In genomic region chr14:105018414-105018813, GRCh38 we compare ENCODE assay signal across 16 cellular contexts. TPM values are rescaled to one million over a fixed set of nuclear protein-coding genes. Genes with fewer than 3 reads are reported as not detected.
DNase-seq lines count a peak whose midpoint lies in the region; ATAC-seq and TF ChIP-seq lines count a peak whose summit lies in the region.
"Had no signal": no experiment of that assay in that cellular context is flagged by ENCODE, and none has a peak within 500 bp of the region (broad histone marks: within the 10 kb centered on the region; RNA-seq: fewer than 3 reads in every experiment).

No MANE protein-coding gene starts in this region.

- H3K4me1 Mint-ChIP-seq in activated CD4-positive, alpha-beta T cell treated with anti-CD3 and anti-CD28 coated beads for 36 hours: peaks cover 73% of the 10 kb centered on the region
- H3K4me1 Mint-ChIP-seq in HFFc6 (ENCODE audit: low read depth): peaks cover 79% of the 10 kb centered on the region
- H3K4me1 Mint-ChIP-seq in activated naive CD8-positive, alpha-beta T cell (ENCODE audit: low read depth): peaks cover 68% of the 10 kb centered on the region
- H3K4me1 Mint-ChIP-seq in neural progenitor cell: peaks cover 68% of the 10 kb centered on the region

- H3K4me2 ChIP-seq in neural progenitor cell: peak overlapping the region; percentile 100

- peaks cover 42% of the 10 kb centered on the region for H3F3A ChIP-seq in neural progenitor cell (ENCODE audit: low read depth)

- H3K27ac ChIP-seq in neural progenitor cell (no peak overlapping the region), left lung (no peak overlapping the region)

- no peak overlapping the region for H3K9ac ChIP-seq in neural progenitor cell

- peaks cover 44% of the 10 kb centered on the region for H3K36me3 Mint-ChIP-seq in activated CD4-positive, alpha-beta T cell treated with anti-CD3 and anti-CD28 coated beads for 36 hours (ENCODE audit: low read depth)
- peaks cover 31% of the 10 kb centered on the region for H3K36me3 Mint-ChIP-seq in HFFc6 (ENCODE audit: low read depth)
- peaks cover 11% of the 10 kb centered on the region for H3K36me3 Mint-ChIP-seq in activated naive CD8-positive, alpha-beta T cell
- H3K36me3 Mint-ChIP-seq in neural progenitor cell: peaks cover 19% of the 10 kb centered on the region

- peak overlapping the region; percentile 99 for H3K4me3 ChIP-seq in neural progenitor cell
- no peak overlapping the region for H3K4me3 ChIP-seq in left lung

- POLR2A ChIA-PET in activated CD4-positive, alpha-beta T cell treated with anti-CD3 and anti-CD28 coated beads for 36 hours (lab: Charles Lee): interaction anchor here (0.7 to 3.9 kb wide), 9 partner anchors 12 to 1411 kb away, joined by 3 to 21 read pairs (median 4); partner anchors contain the start of genes CLBA1 and GPR132

- peaks cover 71% of the 10 kb centered on the region for H4K20me1 ChIP-seq in neural progenitor cell (ENCODE audit: low read depth)

- H3K27me3 ChIP-seq in neural progenitor cell (no peaks in the 10 kb centered on the region), left lung (no peaks in the 10 kb centered on the region)
- H3K27me3 ChIP-seq: foreskin keratinocyte had no signal

- H3K36me3 ChIP-seq in neural progenitor cell: no peaks in the 10 kb centered on the region
- H3K36me3 ChIP-seq in left lung: no peaks in the 10 kb centered on the region

- peaks cover 89% of the 10 kb centered on the region for H3K79me2 ChIP-seq in neural progenitor cell (ENCODE audit: low read depth)

- no peak for DNase-seq in activated CD4-positive, alpha-beta T cell treated with anti-CD3 and anti-CD28 coated beads for 36 hours
- DNase-seq in activated CD4-positive, alpha-beta T cell treated with anti-CD3 and anti-CD28 coated beads for 48 hours: no peak
- DNase-seq in HFFc6 (no peak), neural progenitor cell (ENCODE audit: low spot score) (no peak), cerebellar nuclear complex (lab: John Stamatoyannopoulos, UW) (no peak), left lung (no peak)
- no peak for DNase-seq in stimulated activated naive CD4-positive, alpha-beta T cell treated with Interleukin-2 at 50 U/mL for 16 hours (lab: John Stamatoyannopoulos, UW)
- DNase-seq: ACHN; activated gamma-delta T cell; EL; KBM-7; left colon; occipital lobe; stimulated activated CD4-positive, alpha-beta T cell treated with anti-CD3 and anti-CD28 coated beads, Interleukin-15, amount 100 ng/mL, for 24 hours had no signal

- no peak overlapping the region for H2AFZ ChIP-seq in neural progenitor cell (replicated peaks)

- peak overlapping the region; percentile 91 for H3K4me3 Mint-ChIP-seq in activated CD4-positive, alpha-beta T cell treated with anti-CD3 and anti-CD28 coated beads for 36 hours
- peak overlapping the region; percentile 96 for H3K4me3 Mint-ChIP-seq in HFFc6
- peak overlapping the region; percentile 14 for H3K4me3 Mint-ChIP-seq in activated naive CD8-positive, alpha-beta T cell
- H3K4me3 Mint-ChIP-seq in neural progenitor cell: peak overlapping the region; percentile 97

- TF ChIP-seq CTCF in HFFc6 (IDR thresholded peaks at IDR 0.05) (no peak), neural progenitor cell (IDR thresholded peaks at IDR 0.05) (no peak), left lung (IDR thresholded peaks at IDR 0.05) (no peak)

- no peak for ATAC-seq in activated CD4-positive, alpha-beta T cell treated with anti-CD3 and anti-CD28 coated beads for 36 hours
- no peak for ATAC-seq in left lung
- ATAC-seq: foreskin keratinocyte, left colon had no signal

- intact Hi-C loops in activated CD4-positive, alpha-beta T cell treated with anti-CD3 and anti-CD28 coated beads for 36 hours (cut with DNase I, micrococcal nuclease): no loop called here
- intact Hi-C loops in left lung (cut with DNase I): no loop called here

- H3K9me3 ChIP-seq in neural progenitor cell (ENCODE audit: low read depth) (no peaks in the 10 kb centered on the region), left lung (no peaks in the 10 kb centered on the region)

- no peaks in the 10 kb centered on the region for H3K27me3 Mint-ChIP-seq in activated CD4-positive, alpha-beta T cell treated with anti-CD3 and anti-CD28 coated beads for 36 hours
- H3K27me3 Mint-ChIP-seq in HFFc6 (ENCODE audit: insufficient read depth) (peaks cover 2% of the 10 kb centered on the region), neural progenitor cell (ENCODE audit: insufficient read depth, low read depth) (peaks cover 9% of the 10 kb centered on the region)
- H3K27me3 Mint-ChIP-seq in activated naive CD8-positive, alpha-beta T cell: no peaks in the 10 kb centered on the region

- H3K4me1 ChIP-seq in neural progenitor cell (peaks cover 42% of the 10 kb centered on the region), left lung (peaks cover 13 to 46% of the 10 kb centered on the region in 2 donors)

- H3K9me3 Mint-ChIP-seq in activated CD4-positive, alpha-beta T cell treated with anti-CD3 and anti-CD28 coated beads for 36 hours (ENCODE audit: low read depth): no peaks in the 10 kb centered on the region
- H3K9me3 Mint-ChIP-seq in HFFc6: no peaks in the 10 kb centered on the region
- no peaks in the 10 kb centered on the region for H3K9me3 Mint-ChIP-seq in activated naive CD8-positive, alpha-beta T cell (ENCODE audit: low read depth)
- no peaks in the 10 kb centered on the region for H3K9me3 Mint-ChIP-seq in neural progenitor cell

- peak overlapping the region; percentile 19 for H3K27ac Mint-ChIP-seq in activated CD4-positive, alpha-beta T cell treated with anti-CD3 and anti-CD28 coated beads for 36 hours
- H3K27ac Mint-ChIP-seq in HFFc6 (no peak overlapping the region), neural progenitor cell (no peak overlapping the region)
- no peak overlapping the region for H3K27ac Mint-ChIP-seq in activated naive CD8-positive, alpha-beta T cell

- CTCF ChIA-PET in activated CD4-positive, alpha-beta T cell treated with anti-CD3 and anti-CD28 coated beads for 36 hours (lab: Charles Lee): interaction anchor here (1.6 to 5.8 kb wide), 2 partner anchors 10 to 27 kb away, joined by 6 to 32 read pairs; no protein-coding TSS in a partner anchor

RNA-seq across cellular contexts. Expression of gene CDCA4, which starts 2.5 kb away (rescaled TPM):
- 10 to 100 TPM; 52.0 to 62.7 TPM for total RNA-seq in activated CD4-positive, alpha-beta T cell treated with anti-CD3 and anti-CD28 coated beads for 36 hours
- 10 to 100 TPM; 11.6 to 20.3 (median 18.4) TPM for total RNA-seq in HFFc6 (2021; fragmentation: NEBNext Ultra II Directional; extraction: Animal tissue kit (Norgen Biotek cat#: 25700))
- 56.6 and 102 TPM in 2 replicates for total RNA-seq in neural progenitor cell (ENCODE audit: low replicate concordance)
- total RNA-seq in left lung: 1 to 10 TPM; 9.4 to 9.6 TPM

RNA-seq across cellular contexts. Expression of gene CLBA1, which starts 32.8 kb away (rescaled TPM):
- total RNA-seq in activated CD4-positive, alpha-beta T cell treated with anti-CD3 and anti-CD28 coated beads for 36 hours: 1 to 10 TPM; 1.1 to 1.9 TPM
- 10 to 100 TPM in 2 of 6 experiments, 1 to 10 TPM in 4; 5.9 to 12.3 (median 7.9) TPM for total RNA-seq in HFFc6 (2021; fragmentation: NEBNext Ultra II Directional; extraction: Animal tissue kit (Norgen Biotek cat#: 25700))
- total RNA-seq in neural progenitor cell (ENCODE audit: low replicate concordance): 8.5 and 10.8 TPM in 2 replicates
- total RNA-seq in left lung: 1 to 10 TPM; 7.1 to 8.5 TPM

RNA-seq across cellular contexts. Expression of gene AHNAK2, which starts 40.2 kb away (rescaled TPM):
- total RNA-seq in activated CD4-positive, alpha-beta T cell treated with anti-CD3 and anti-CD28 coated beads for 36 hours: under 1 TPM; 0.07 to 0.11 TPM
- total RNA-seq in HFFc6 (2021; fragmentation: NEBNext Ultra II Directional; extraction: Animal tissue kit (Norgen Biotek cat#: 25700)): 10 to 100 TPM; 50.2 to 76.2 (median 73.7) TPM
- total RNA-seq in neural progenitor cell (ENCODE audit: low replicate concordance) (0.77 and 1.3 TPM in 2 replicates), left lung (10 to 100 TPM; 22.1 to 22.3 TPM)

RNA-seq across cellular contexts. Expression of gene GPR132, which starts 46.8 kb away (rescaled TPM):
- total RNA-seq in activated CD4-positive, alpha-beta T cell treated with anti-CD3 and anti-CD28 coated beads for 36 hours: 10 to 100 TPM; 27.7 to 35.4 TPM
- under 1 TPM in 2 of 6 experiments, not detected in 4; 0.05 to 0.14 TPM for total RNA-seq in HFFc6 (2021; fragmentation: NEBNext Ultra II Directional; extraction: Animal tissue kit (Norgen Biotek cat#: 25700))
- total RNA-seq in neural progenitor cell (ENCODE audit: low replicate concordance) (0.22 and 0.51 TPM in 2 replicates), left lung (10 to 100 TPM in 1 of 2 donors, 1 to 10 TPM in 1; 1.9 to 10.4 TPM)
- total RNA-seq: foreskin keratinocyte had no signal

Comparison
In these comparisons a context has a peak if more than half of its experiments do, and no peak if none do; other contexts are left out.
1. H3K4me3 Mint-ChIP-seq: peak in every context shown above with its lines; median percentile 97 in neural progenitor cell; 96 in HFFc6; 91 in activated CD4-positive, alpha-beta T cell treated with anti-CD3 and anti-CD28 coated beads for 36 hours; 14 in activated naive CD8-positive, alpha-beta T cell.